ENCODE assay signal across 1 cellular context in the genomic region with DNA sequence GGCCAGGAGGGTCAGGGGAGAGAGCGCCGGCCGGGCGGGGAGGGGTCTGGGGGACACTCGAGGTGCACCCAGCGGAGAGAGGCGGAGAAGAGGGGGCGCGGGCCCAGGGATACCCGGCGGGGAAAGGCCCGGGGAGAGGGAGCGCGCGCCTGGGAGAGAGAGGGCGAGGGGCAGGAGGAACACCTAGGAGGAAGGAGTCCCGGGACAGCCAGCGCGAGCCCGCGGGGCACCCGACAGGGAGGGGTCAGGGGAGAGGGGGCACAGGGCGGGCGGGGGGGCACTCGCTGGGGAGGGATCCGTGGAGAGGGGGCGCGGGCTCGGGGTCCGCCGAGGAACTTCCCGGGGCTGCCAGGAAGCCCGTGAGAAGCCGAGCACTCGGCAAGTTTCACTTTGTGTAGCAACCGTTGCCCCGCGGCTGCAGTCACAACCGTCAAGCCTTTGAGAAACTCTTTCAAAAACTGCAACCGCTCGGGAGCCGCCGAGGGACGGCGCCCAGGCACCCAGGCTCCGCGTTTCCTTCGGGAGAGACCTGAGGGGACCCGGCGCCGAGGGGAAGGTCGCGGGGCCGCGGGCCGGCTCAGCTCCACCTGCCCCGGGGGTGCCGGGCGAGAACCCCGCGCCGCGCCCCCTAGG.
TF ChIP-seq lines count a peak whose summit lies in the region.

No MANE protein-coding gene starts in this region.

TF ChIP-seq in GM12878, 131 proteins besides CTCF, POLR2A, EP300 and RAD21 (continued from another document and continues in another):
- peak; percentile 64; the same call in 1 of the 2 replicates for TF ChIP-seq NR2F1 (conservative IDR thresholded peaks at IDR 0.05)
- TF ChIP-seq, protein P1, sequence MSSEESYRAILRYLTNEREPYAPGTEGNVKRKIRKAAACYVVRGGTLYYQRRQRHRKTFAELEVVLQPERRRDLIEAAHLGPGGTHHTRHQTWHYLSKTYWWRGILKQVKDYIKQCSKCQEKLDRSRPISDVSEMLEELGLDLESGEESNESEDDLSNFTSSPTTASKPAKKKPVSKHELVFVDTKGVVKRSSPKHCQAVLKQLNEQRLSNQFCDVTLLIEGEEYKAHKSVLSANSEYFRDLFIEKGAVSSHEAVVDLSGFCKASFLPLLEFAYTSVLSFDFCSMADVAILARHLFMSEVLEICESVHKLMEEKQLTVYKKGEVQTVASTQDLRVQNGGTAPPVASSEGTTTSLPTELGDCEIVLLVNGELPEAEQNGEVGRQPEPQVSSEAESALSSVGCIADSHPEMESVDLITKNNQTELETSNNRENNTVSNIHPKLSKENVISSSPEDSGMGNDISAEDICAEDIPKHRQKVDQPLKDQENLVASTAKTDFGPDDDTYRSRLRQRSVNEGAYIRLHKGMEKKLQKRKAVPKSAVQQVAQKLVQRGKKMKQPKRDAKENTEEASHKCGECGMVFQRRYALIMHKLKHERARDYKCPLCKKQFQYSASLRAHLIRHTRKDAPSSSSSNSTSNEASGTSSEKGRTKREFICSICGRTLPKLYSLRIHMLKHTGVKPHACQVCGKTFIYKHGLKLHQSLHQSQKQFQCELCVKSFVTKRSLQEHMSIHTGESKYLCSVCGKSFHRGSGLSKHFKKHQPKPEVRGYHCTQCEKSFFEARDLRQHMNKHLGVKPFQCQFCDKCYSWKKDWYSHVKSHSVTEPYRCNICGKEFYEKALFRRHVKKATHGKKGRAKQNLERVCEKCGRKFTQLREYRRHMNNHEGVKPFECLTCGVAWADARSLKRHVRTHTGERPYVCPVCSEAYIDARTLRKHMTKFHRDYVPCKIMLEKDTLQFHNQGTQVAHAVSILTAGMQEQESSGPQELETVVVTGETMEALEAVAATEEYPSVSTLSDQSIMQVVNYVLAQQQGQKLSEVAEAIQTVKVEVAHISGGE (CRISPR knock-in tag; IDR thresholded peaks at IDR 0.05) = no peak
- no peak for TF ChIP-seq PAX5 (IDR thresholded peaks at IDR 0.05; ENCODE audit: borderline replicate concordance, low read depth, low read length)
- TF ChIP-seq MXI1 (IDR thresholded peaks at IDR 0.05; ENCODE audit: low read depth, low read length) = no peak; the same call in 1 of the 2 replicates
- no peak for TF ChIP-seq PAX8 (IDR thresholded peaks at IDR 0.05)
- TF ChIP-seq, protein P2, sequence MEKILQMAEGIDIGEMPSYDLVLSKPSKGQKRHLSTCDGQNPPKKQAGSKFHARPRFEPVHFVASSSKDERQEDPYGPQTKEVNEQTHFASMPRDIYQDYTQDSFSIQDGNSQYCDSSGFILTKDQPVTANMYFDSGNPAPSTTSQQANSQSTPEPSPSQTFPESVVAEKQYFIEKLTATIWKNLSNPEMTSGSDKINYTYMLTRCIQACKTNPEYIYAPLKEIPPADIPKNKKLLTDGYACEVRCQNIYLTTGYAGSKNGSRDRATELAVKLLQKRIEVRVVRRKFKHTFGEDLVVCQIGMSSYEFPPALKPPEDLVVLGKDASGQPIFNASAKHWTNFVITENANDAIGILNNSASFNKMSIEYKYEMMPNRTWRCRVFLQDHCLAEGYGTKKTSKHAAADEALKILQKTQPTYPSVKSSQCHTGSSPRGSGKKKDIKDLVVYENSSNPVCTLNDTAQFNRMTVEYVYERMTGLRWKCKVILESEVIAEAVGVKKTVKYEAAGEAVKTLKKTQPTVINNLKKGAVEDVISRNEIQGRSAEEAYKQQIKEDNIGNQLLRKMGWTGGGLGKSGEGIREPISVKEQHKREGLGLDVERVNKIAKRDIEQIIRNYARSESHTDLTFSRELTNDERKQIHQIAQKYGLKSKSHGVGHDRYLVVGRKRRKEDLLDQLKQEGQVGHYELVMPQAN (conservative IDR thresholded peaks at IDR 0.05) = peak; percentile 73
- TF ChIP-seq, protein P3, sequence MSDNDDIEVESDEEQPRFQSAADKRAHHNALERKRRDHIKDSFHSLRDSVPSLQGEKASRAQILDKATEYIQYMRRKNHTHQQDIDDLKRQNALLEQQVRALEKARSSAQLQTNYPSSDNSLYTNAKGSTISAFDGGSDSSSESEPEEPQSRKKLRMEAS (IDR thresholded peaks at IDR 0.05; ENCODE audit: low read depth, low read length) = no peak
- TF ChIP-seq, protein P4, sequence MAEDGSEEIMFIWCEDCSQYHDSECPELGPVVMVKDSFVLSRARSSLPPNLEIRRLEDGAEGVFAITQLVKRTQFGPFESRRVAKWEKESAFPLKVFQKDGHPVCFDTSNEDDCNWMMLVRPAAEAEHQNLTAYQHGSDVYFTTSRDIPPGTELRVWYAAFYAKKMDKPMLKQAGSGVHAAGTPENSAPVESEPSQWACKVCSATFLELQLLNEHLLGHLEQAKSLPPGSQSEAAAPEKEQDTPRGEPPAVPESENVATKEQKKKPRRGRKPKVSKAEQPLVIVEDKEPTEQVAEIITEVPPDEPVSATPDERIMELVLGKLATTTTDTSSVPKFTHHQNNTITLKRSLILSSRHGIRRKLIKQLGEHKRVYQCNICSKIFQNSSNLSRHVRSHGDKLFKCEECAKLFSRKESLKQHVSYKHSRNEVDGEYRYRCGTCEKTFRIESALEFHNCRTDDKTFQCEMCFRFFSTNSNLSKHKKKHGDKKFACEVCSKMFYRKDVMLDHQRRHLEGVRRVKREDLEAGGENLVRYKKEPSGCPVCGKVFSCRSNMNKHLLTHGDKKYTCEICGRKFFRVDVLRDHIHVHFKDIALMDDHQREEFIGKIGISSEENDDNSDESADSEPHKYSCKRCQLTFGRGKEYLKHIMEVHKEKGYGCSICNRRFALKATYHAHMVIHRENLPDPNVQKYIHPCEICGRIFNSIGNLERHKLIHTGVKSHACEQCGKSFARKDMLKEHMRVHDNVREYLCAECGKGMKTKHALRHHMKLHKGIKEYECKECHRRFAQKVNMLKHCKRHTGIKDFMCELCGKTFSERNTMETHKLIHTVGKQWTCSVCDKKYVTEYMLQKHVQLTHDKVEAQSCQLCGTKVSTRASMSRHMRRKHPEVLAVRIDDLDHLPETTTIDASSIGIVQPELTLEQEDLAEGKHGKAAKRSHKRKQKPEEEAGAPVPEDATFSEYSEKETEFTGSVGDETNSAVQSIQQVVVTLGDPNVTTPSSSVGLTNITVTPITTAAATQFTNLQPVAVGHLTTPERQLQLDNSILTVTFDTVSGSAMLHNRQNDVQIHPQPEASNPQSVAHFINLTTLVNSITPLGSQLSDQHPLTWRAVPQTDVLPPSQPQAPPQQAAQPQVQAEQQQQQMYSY (CRISPR knock-in tag; IDR thresholded peaks at IDR 0.05) = no peak
- TF ChIP-seq SMC3 (IDR thresholded peaks at IDR 0.05; ENCODE audit: borderline replicate concordance, low read length) = no peak
- TF ChIP-seq LARP7 (IDR thresholded peaks at IDR 0.05) = 0 out of 2 replicates have a peak, but pooled peaks have one; percentile 28
- TF ChIP-seq TCF3 (IDR thresholded peaks at IDR 0.05; ENCODE audit: borderline replicate concordance, insufficient read depth, low read depth, low read length) = no peak
- TF ChIP-seq, protein P5, sequence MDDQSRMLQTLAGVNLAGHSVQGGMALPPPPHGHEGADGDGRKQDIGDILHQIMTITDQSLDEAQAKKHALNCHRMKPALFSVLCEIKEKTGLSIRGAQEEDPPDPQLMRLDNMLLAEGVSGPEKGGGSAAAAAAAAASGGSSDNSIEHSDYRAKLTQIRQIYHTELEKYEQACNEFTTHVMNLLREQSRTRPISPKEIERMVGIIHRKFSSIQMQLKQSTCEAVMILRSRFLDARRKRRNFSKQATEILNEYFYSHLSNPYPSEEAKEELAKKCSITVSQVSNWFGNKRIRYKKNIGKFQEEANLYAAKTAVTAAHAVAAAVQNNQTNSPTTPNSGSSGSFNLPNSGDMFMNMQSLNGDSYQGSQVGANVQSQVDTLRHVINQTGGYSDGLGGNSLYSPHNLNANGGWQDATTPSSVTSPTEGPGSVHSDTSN (IDR thresholded peaks at IDR 0.05; ENCODE audit: insufficient replicate concordance, low read depth, low read length) = no peak
- TF ChIP-seq, protein P6, sequence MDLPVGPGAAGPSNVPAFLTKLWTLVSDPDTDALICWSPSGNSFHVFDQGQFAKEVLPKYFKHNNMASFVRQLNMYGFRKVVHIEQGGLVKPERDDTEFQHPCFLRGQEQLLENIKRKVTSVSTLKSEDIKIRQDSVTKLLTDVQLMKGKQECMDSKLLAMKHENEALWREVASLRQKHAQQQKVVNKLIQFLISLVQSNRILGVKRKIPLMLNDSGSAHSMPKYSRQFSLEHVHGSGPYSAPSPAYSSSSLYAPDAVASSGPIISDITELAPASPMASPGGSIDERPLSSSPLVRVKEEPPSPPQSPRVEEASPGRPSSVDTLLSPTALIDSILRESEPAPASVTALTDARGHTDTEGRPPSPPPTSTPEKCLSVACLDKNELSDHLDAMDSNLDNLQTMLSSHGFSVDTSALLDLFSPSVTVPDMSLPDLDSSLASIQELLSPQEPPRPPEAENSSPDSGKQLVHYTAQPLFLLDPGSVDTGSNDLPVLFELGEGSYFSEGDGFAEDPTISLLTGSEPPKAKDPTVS (IDR thresholded peaks at IDR 0.05; ENCODE audit: low read depth, low read length) = no peak
- TF ChIP-seq STAT3 (IDR thresholded peaks at IDR 0.05; ENCODE audit: low read depth, low read length) = no peak
- TF ChIP-seq ATF7 (IDR thresholded peaks at IDR 0.05; ENCODE audit: low read depth) = no peak
- TF ChIP-seq, protein P7, sequence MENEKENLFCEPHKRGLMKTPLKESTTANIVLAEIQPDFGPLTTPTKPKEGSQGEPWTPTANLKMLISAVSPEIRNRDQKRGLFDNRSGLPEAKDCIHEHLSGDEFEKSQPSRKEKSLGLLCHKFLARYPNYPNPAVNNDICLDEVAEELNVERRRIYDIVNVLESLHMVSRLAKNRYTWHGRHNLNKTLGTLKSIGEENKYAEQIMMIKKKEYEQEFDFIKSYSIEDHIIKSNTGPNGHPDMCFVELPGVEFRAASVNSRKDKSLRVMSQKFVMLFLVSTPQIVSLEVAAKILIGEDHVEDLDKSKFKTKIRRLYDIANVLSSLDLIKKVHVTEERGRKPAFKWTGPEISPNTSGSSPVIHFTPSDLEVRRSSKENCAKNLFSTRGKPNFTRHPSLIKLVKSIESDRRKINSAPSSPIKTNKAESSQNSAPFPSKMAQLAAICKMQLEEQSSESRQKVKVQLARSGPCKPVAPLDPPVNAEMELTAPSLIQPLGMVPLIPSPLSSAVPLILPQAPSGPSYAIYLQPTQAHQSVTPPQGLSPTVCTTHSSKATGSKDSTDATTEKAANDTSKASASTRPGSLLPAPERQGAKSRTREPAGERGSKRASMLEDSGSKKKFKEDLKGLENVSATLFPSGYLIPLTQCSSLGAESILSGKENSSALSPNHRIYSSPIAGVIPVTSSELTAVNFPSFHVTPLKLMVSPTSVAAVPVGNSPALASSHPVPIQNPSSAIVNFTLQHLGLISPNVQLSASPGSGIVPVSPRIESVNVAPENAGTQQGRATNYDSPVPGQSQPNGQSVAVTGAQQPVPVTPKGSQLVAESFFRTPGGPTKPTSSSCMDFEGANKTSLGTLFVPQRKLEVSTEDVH (IDR thresholded peaks at IDR 0.05; ENCODE audit: low read depth, partially characterized antibody) = no peak
- no peak for TF ChIP-seq NR2C2 (IDR thresholded peaks at IDR 0.05; ENCODE audit: borderline replicate concordance, control insufficient read depth, insufficient read length, low read depth)
- no peak for TF ChIP-seq CHD1 (IDR thresholded peaks at IDR 0.05; ENCODE audit: low read depth, low read length)
- TF ChIP-seq, protein P8, sequence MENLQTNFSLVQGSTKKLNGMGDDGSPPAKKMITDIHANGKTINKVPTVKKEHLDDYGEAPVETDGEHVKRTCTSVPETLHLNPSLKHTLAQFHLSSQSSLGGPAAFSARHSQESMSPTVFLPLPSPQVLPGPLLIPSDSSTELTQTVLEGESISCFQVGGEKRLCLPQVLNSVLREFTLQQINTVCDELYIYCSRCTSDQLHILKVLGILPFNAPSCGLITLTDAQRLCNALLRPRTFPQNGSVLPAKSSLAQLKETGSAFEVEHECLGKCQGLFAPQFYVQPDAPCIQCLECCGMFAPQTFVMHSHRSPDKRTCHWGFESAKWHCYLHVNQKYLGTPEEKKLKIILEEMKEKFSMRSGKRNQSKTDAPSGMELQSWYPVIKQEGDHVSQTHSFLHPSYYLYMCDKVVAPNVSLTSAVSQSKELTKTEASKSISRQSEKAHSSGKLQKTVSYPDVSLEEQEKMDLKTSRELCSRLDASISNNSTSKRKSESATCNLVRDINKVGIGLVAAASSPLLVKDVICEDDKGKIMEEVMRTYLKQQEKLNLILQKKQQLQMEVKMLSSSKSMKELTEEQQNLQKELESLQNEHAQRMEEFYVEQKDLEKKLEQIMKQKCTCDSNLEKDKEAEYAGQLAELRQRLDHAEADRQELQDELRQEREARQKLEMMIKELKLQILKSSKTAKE (IDR thresholded peaks at IDR 0.05; ENCODE audit: low read depth, poor library complexity, severe bottlenecking) = no peak
- TF ChIP-seq SREBF2 (IDR thresholded peaks at IDR 0.05; ENCODE audit: low read length) = no peak
- no peak for TF ChIP-seq IRF4 (IDR thresholded peaks at IDR 0.05; ENCODE audit: low read depth, low read length)
- TF ChIP-seq BACH1 (IDR thresholded peaks at IDR 0.05; ENCODE audit: borderline replicate concordance) = peak; percentile 19; the same call in 1 of the 2 replicates
- TF ChIP-seq, protein P9, sequence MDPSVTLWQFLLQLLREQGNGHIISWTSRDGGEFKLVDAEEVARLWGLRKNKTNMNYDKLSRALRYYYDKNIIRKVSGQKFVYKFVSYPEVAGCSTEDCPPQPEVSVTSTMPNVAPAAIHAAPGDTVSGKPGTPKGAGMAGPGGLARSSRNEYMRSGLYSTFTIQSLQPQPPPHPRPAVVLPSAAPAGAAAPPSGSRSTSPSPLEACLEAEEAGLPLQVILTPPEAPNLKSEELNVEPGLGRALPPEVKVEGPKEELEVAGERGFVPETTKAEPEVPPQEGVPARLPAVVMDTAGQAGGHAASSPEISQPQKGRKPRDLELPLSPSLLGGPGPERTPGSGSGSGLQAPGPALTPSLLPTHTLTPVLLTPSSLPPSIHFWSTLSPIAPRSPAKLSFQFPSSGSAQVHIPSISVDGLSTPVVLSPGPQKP (IDR thresholded peaks at IDR 0.05; ENCODE audit: low read depth, low read length) = no peak
- TF ChIP-seq TAF1 (IDR thresholded peaks at IDR 0.05; ENCODE audit: borderline replicate concordance, low read depth, low read length) = no peak
- TF ChIP-seq, protein P10, sequence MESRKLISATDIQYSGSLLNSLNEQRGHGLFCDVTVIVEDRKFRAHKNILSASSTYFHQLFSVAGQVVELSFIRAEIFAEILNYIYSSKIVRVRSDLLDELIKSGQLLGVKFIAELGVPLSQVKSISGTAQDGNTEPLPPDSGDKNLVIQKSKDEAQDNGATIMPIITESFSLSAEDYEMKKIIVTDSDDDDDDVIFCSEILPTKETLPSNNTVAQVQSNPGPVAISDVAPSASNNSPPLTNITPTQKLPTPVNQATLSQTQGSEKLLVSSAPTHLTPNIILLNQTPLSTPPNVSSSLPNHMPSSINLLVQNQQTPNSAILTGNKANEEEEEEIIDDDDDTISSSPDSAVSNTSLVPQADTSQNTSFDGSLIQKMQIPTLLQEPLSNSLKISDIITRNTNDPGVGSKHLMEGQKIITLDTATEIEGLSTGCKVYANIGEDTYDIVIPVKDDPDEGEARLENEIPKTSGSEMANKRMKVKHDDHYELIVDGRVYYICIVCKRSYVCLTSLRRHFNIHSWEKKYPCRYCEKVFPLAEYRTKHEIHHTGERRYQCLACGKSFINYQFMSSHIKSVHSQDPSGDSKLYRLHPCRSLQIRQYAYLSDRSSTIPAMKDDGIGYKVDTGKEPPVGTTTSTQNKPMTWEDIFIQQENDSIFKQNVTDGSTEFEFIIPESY (IDR thresholded peaks at IDR 0.05) = no peak
- peak; percentile 80 for TF ChIP-seq SIN3A (IDR thresholded peaks at IDR 0.05; ENCODE audit: low read depth, low read length)
- TF ChIP-seq POU2F2 (IDR thresholded peaks at IDR 0.05; ENCODE audit: borderline replicate concordance, low read depth, low read length) = no peak
- no peak for TF ChIP-seq FOXK2 (IDR thresholded peaks at IDR 0.05)
- TF ChIP-seq NFYA (IDR thresholded peaks at IDR 0.05; ENCODE audit: borderline replicate concordance, low read depth, low read length) = no peak
- TF ChIP-seq RCOR1 (conservative IDR thresholded peaks at IDR 0.05; ENCODE audit: low read depth, low read length) = no peak
- TF ChIP-seq SMARCA5 (IDR thresholded peaks at IDR 0.05) = no peak
- 0 out of 2 replicates have a peak, but pooled peaks have one; percentile 33 for TF ChIP-seq DPF2 (IDR thresholded peaks at IDR 0.05)
- TF ChIP-seq HDAC6 (IDR thresholded peaks at IDR 0.05; ENCODE audit: unreplicated experiment) = no peak
- TF ChIP-seq MTA2 (IDR thresholded peaks at IDR 0.05; ENCODE audit: low read depth) = no peak
